In the genomic region with DNA sequence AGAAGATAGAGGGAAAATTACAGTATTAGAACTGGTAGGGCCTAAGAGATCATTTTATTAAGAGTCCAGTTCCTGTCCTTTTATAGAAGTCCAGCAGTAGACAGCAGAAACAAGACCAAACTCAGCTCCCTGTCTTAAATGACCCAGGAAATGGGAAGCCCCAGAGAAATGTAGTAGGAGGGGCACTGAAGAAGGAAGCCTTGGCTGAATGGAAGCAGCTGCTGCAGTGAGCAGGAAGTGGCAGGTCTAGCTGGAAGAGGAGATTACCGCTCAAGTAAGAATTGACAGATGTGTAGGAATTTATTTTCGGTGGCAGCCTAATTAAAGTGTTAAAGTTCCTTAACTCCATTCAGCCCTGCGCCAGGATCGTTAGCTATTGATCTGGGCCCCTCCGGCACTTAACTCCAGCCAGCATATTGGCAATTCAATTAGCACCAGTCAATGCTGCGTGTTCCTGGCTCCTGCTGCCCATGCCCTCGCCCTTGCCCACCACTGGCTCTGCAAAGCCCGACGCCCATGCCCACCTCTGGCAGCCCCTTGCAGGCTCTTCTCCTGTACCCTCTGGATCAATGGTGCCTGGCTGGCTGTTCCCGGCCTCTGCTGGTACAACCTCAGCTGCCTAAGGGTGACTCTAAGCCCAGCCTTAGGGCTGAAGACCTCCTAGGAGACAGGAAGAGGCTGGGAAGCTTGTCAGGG, we compare ENCODE assay signal across 15 cellular contexts. TPM values are rescaled to one million over a fixed set of nuclear protein-coding genes. Genes with fewer than 3 reads are reported as not detected.
DNase-seq lines count a peak whose midpoint lies in the region; ATAC-seq and TF ChIP-seq lines count a peak whose summit lies in the region.
"Had no signal": no experiment of that assay in that cellular context is flagged by ENCODE, and none has a peak within 500 bp of the region (broad histone marks: within the 10 kb centered on the region; RNA-seq: fewer than 3 reads in every experiment).

No MANE protein-coding gene starts in this region.

- H3K27me3 ChIP-seq in WERI-Rb-1 (ENCODE audit: insufficient read depth, low read depth, severe bottlenecking): no peaks in the 10 kb centered on the region
- H3K27me3 ChIP-seq: hepatocyte had no signal

- peak; percentile 43 for DNase-seq in DMS53 treated with DMSO at 0.1 percent for 48 hours (lab: John Stamatoyannopoulos, UW; ENCODE audit: unreplicated experiment)
- DNase-seq in KBM-7: peak; percentile 37
- peak; percentile 29 for DNase-seq in WERI-Rb-1
- DNase-seq in globus pallidus (ENCODE audit: low spot score): no peak
- no peak for DNase-seq in activated T-cell treated with anti-CD3 and anti-CD28 coated beads, Interleukin-2, amount 50 U/mL, for 4 hours
- DNase-seq: activated CD4-positive, alpha-beta T cell treated with anti-CD3 and anti-CD28 coated beads, Interleukin-2, amount 50 U/mL, for 1 hour; midbrain; occipital lobe; SHP77 treated with DMSO at 0.1 percent for 48 hours; stimulated activated CD4-positive, alpha-beta T cell treated with anti-CD3 and anti-CD28 coated beads, Interleukin-4, amount 100 ng/mL, for 1 hour had no signal

- peaks cover 6% of the 10 kb centered on the region for H3K36me3 ChIP-seq in WERI-Rb-1

- H3K36me3 Mint-ChIP-seq in nephron (ENCODE audit: low read depth): peaks cover 17% of the 10 kb centered on the region
- no peaks in the 10 kb centered on the region for H3K36me3 Mint-ChIP-seq in activated T-cell treated with anti-CD3 and anti-CD28 coated beads, Interleukin-2, amount 50 U/mL, for 4 hours (ENCODE audit: insufficient read depth)
- H3K36me3 Mint-ChIP-seq: activated naive CD4-positive, alpha-beta T cell treated with anti-CD3 and anti-CD28 coated beads, Interleukin-2, amount 50 U/mL, for 72 hours had no signal

- no peaks in the 10 kb centered on the region for H3K9me3 Mint-ChIP-seq in nephron
- H3K9me3 Mint-ChIP-seq in activated T-cell treated with anti-CD3 and anti-CD28 coated beads, Interleukin-2, amount 50 U/mL, for 4 hours: no peaks in the 10 kb centered on the region
- H3K9me3 Mint-ChIP-seq: activated naive CD4-positive, alpha-beta T cell treated with anti-CD3 and anti-CD28 coated beads, Interleukin-2, amount 50 U/mL, for 72 hours; T-helper 2 cell treated with Interferon-gamma antibody and Interleukin-4, amounts not matched to agents 5 μg/mL and 100 μg/mL, for 36 hours had no signal

- no peak overlapping the region for H3K4me3 ChIP-seq in WERI-Rb-1 (ENCODE audit: low read depth, low read length)
- H3K4me3 ChIP-seq: hepatocyte had no signal

- TF ChIP-seq CTCF in WERI-Rb-1 (IDR thresholded peaks at IDR 0.05; ENCODE audit: low read depth, low read length) (no peak), nephron (IDR thresholded peaks at IDR 0.05; ENCODE audit: unreplicated experiment in 3 of 3) (no peak)

- H3K9me3 ChIP-seq in WERI-Rb-1 (ENCODE audit: severe bottlenecking): no peaks in the 10 kb centered on the region

- no peaks in the 10 kb centered on the region for H3K27me3 Mint-ChIP-seq in nephron (ENCODE audit: low read depth)
- H3K27me3 Mint-ChIP-seq in activated T-cell treated with anti-CD3 and anti-CD28 coated beads, Interleukin-2, amount 50 U/mL, for 4 hours (ENCODE audit: low read depth): no peaks in the 10 kb centered on the region

- peak overlapping the region; percentile 34; the same call in 1 of the 2 replicates for H3K27ac ChIP-seq in WERI-Rb-1
- H3K27ac ChIP-seq: hepatocyte had no signal

- ATAC-seq in activated T-cell treated with anti-CD3 and anti-CD28 coated beads, Interleukin-2, amount 50 U/mL, for 4 hours: no peak
- ATAC-seq in HG02759 (IDR thresholded peaks at IDR 0.05; ENCODE audit: unreplicated experiment): no peak
- ATAC-seq: activated naive CD4-positive, alpha-beta T cell treated with anti-CD3 and anti-CD28 coated beads, Interleukin-2, amount 50 U/mL, for 72 hours had no signal

- peak overlapping the region; percentile 84 to 98 (median 94) for H3K27ac Mint-ChIP-seq in nephron
- H3K27ac Mint-ChIP-seq: T-helper 2 cell treated with Interferon-gamma antibody and Interleukin-4, amounts not matched to agents 5 μg/mL and 100 μg/mL, for 36 hours had no signal

- H3K4me3 Mint-ChIP-seq in nephron: peak overlapping the region in 1 of 3 experiments; percentile 12
- no peak overlapping the region for H3K4me3 Mint-ChIP-seq in activated T-cell treated with anti-CD3 and anti-CD28 coated beads, Interleukin-2, amount 50 U/mL, for 4 hours
- H3K4me3 Mint-ChIP-seq: T-helper 2 cell treated with Interferon-gamma antibody and Interleukin-4, amounts not matched to agents 5 μg/mL and 100 μg/mL, for 36 hours had no signal

- in situ Hi-C loops in KBM-7 (cut with MboI; ENCODE audit: low pct_unique_long_range_greater_than_20kb, low sequenced_read_pairs): no loop called here

- peaks cover 28% of the 10 kb centered on the region for H3K4me1 Mint-ChIP-seq in nephron
- no peaks in the 10 kb centered on the region for H3K4me1 Mint-ChIP-seq in activated T-cell treated with anti-CD3 and anti-CD28 coated beads, Interleukin-2, amount 50 U/mL, for 4 hours (ENCODE audit: low read depth)

RNA-seq across cellular contexts. Expression of a gene that starts 21.1 kb away (rescaled TPM):
- total RNA-seq in activated T-cell treated with anti-CD3 and anti-CD28 coated beads, Interleukin-2, amount 50 U/mL, for 4 hours: 1 to 10 TPM in 2 of 3 donors, under 1 TPM in 1; 0.58 to 1.1 (median 1.1) TPM

RNA-seq across cellular contexts. Expression of a gene that starts 25.6 kb away (rescaled TPM):
- total RNA-seq in activated T-cell treated with anti-CD3 and anti-CD28 coated beads, Interleukin-2, amount 50 U/mL, for 4 hours: 10 to 100 TPM; 17.1 to 18.8 (median 17.6) TPM

RNA-seq across cellular contexts. Expression of a gene that starts 37.1 kb away (rescaled TPM):
- 100 to 1,000 TPM in 2 of 3 donors, 10 to 100 TPM in 1; 86.9 to 113 (median 108) TPM for total RNA-seq in activated T-cell treated with anti-CD3 and anti-CD28 coated beads, Interleukin-2, amount 50 U/mL, for 4 hours

RNA-seq across cellular contexts. Expression of a gene that starts 48.1 kb away (rescaled TPM):
- under 1 TPM; 0.11 to 0.27 (median 0.13) TPM for total RNA-seq in activated T-cell treated with anti-CD3 and anti-CD28 coated beads, Interleukin-2, amount 50 U/mL, for 4 hours
- total RNA-seq: activated naive CD4-positive, alpha-beta T cell treated with anti-CD3 and anti-CD28 coated beads, Interleukin-2, amount 50 U/mL, for 72 hours had no signal

Comparison
In these comparisons a context has a peak if more than half of its experiments do, and no peak if none do; other contexts are left out.
1. DNase-seq: peak in DMS53 treated with DMSO at 0.1 percent for 48 hours (single experiment), KBM-7 (single experiment) and WERI-Rb-1 (single experiment); none in globus pallidus (single experiment) and activated T-cell treated with anti-CD3 and anti-CD28 coated beads, Interleukin-2, amount 50 U/mL, for 4 hours (single experiment).